In the genomic region with DNA sequence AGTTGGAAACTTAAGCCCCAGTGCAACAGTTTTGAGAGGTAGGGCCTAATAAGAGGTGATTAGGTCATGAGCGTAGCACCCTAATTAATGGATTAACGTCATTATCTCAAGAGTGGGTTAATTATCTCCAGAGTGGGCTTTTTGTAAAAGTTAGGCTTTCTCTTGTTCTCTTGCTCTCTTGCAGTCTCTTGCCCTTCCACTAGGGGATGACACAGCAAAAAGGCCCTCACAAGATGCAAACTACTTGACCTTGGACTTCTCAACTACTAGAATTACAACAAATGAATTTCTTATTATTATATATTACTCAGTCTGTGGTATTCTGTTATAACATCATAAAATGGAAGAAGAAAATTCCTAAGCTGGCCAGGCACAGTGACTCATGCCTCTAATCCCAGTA, we compare ENCODE assay signal across 16 cellular contexts. TPM values are rescaled to one million over a fixed set of nuclear protein-coding genes. Genes with fewer than 3 reads are reported as not detected.
DNase-seq lines count a peak whose midpoint lies in the region; ATAC-seq and TF ChIP-seq lines count a peak whose summit lies in the region.
"Had no signal": no experiment of that assay in that cellular context is flagged by ENCODE, and none has a peak within 500 bp of the region (broad histone marks: within the 10 kb centered on the region; RNA-seq: fewer than 3 reads in every experiment).

No MANE protein-coding gene starts in this region.

- DNase-seq in NCI-H82 (lab: John Stamatoyannopoulos, UW) (peak; percentile 4), NCI-H82 treated with DMSO at 0.1 percent for 48 hours (lab: John Stamatoyannopoulos, UW; ENCODE audit: unreplicated experiment) (no peak), NB4 (ENCODE audit: low read depth) (no peak), endothelial cell (ENCODE audit: low spot score) (no peak), type B pancreatic cell (ENCODE audit: extremely low spot score, unreplicated experiment) (no peak), GM10266 (ENCODE audit: extremely low spot score) (no peak)
- no peak for DNase-seq in activated naive CD4-positive, alpha-beta T cell treated with anti-CD3 and anti-CD28 coated beads, Interleukin-2, amount 50 U/mL, for 16 hours
- DNase-seq: activated CD8-positive, alpha-beta memory T cell treated with anti-CD3 and anti-CD28 coated beads, Interleukin-2, amount 50 U/mL, for 48 hours; colonic mucosa; NCI-H1417 treated with DMSO at 0.1 percent for 48 hours; NCI-H345; stimulated activated naive CD8-positive, alpha-beta T cell treated with anti-CD3 and anti-CD28 coated beads, Interleukin-15, Interleukin-2, amounts not matched to agents 100 U/mL and 50 U/mL, for 24 hours had no signal

- no peak for TF ChIP-seq POLR2A in NB4 (IDR thresholded peaks at IDR 0.05; ENCODE audit: extremely low read depth, insufficient read length)

- H3K27ac Mint-ChIP-seq in endothelial cell (ENCODE audit: unreplicated experiment), result no peak overlapping the region
- no peak overlapping the region for H3K27ac Mint-ChIP-seq in type B pancreatic cell
- H3K27ac Mint-ChIP-seq: activated naive CD8-positive, alpha-beta T cell had no signal

- H3K4me3 Mint-ChIP-seq in endothelial cell (ENCODE audit: unreplicated experiment) (no peak overlapping the region), type B pancreatic cell (no peak overlapping the region)
- H3K4me3 Mint-ChIP-seq: activated naive CD8-positive, alpha-beta T cell had no signal

- H3K27me3 Mint-ChIP-seq in endothelial cell (ENCODE audit: unreplicated experiment) (no peaks in the 10 kb centered on the region), type B pancreatic cell (no peaks in the 10 kb centered on the region)
- H3K27me3 Mint-ChIP-seq: activated naive CD8-positive, alpha-beta T cell had no signal

- no peaks in the 10 kb centered on the region for H3K36me3 Mint-ChIP-seq in endothelial cell (ENCODE audit: low read depth, unreplicated experiment)
- H3K36me3 Mint-ChIP-seq in type B pancreatic cell, result no peaks in the 10 kb centered on the region
- H3K36me3 Mint-ChIP-seq: activated naive CD8-positive, alpha-beta T cell had no signal

- TF ChIP-seq CTCF in NB4 (IDR thresholded peaks at IDR 0.05; ENCODE audit: low read depth, low read length) (peak; percentile 29), endothelial cell (IDR thresholded peaks at IDR 0.05; ENCODE audit: unreplicated experiment) (peak; percentile 42), type B pancreatic cell (conservative IDR thresholded peaks at IDR 0.05) (peak; percentile 55), GM10266 (IDR thresholded peaks at IDR 0.05; ENCODE audit: control insufficient read depth, insufficient read depth, low read depth, missing control alignments) (no peak)

- H3K4me1 Mint-ChIP-seq in endothelial cell (ENCODE audit: unreplicated experiment), result no peaks in the 10 kb centered on the region
- no peaks in the 10 kb centered on the region for H3K4me1 Mint-ChIP-seq in type B pancreatic cell (ENCODE audit: unreplicated experiment)

- no peak overlapping the region for H3K4me3 ChIP-seq in NB4 (ENCODE audit: low read depth, low read length)
- H3K4me3 ChIP-seq: colonic mucosa, lung had no signal

- ATAC-seq in GM21723 (IDR thresholded peaks at IDR 0.05; ENCODE audit: unreplicated experiment), result no peak
- ATAC-seq: stimulated activated naive CD8-positive, alpha-beta T cell treated with anti-CD3 and anti-CD28 coated beads, Interleukin-15, Interleukin-2, amounts not matched to agents 100 U/mL and 50 U/mL, for 24 hours had no signal

- no peaks in the 10 kb centered on the region for H3K9me3 Mint-ChIP-seq in endothelial cell (ENCODE audit: unreplicated experiment)
- no peaks in the 10 kb centered on the region for H3K9me3 Mint-ChIP-seq in type B pancreatic cell

RNA-seq across cellular contexts. Expression of a gene that starts 22.1 kb away (rescaled TPM):
- total RNA-seq in endothelial cell (ENCODE audit: unreplicated experiment), result 11.9 TPM
- 1.5 and 2.7 TPM in 2 replicates for total RNA-seq in type B pancreatic cell (ENCODE audit: low replicate concordance)
- total RNA-seq: colonic mucosa, fibroblast of lung had no signal
